ENCODE assay signal across 8 cellular contexts in genomic region chr5:57499262-57500050, GRCh38. TPM values are rescaled to one million over a fixed set of nuclear protein-coding genes. Genes with fewer than 3 reads are reported as not detected.
DNase-seq lines count a peak whose midpoint lies in the region; ATAC-seq and TF ChIP-seq lines count a peak whose summit lies in the region.

No MANE protein-coding gene starts in this region.

- H3K27ac ChIP-seq in subcutaneous abdominal adipose tissue (ENCODE audit: low read depth, low read length) = no peak overlapping the region

- POLR2A ChIA-PET in MCF 10A (lab: Yijun Ruan, JAX) = interaction anchor here (0.6 to 2.0 kb wide), 12 partner anchors 29 to 963 kb away, joined by 3 to 7 read pairs (median 3); no protein-coding TSS in a partner anchor

- no peaks in the 10 kb centered on the region for H3K9me3 Mint-ChIP-seq in MCF 10A (ENCODE audit: unreplicated experiment)

- no peaks in the 10 kb centered on the region for H3K27me3 Mint-ChIP-seq in MCF 10A (ENCODE audit: insufficient read depth, unreplicated experiment)

- peaks cover 2 to 27% (median 22%) of the 10 kb centered on the region in 5 donors for H3K4me1 ChIP-seq in subcutaneous abdominal adipose tissue (ENCODE audit: control insufficient read depth in 5 of 5, insufficient read depth in 5 of 5, low read length in 5 of 5)

- H3K36me3 Mint-ChIP-seq in MCF 10A (ENCODE audit: insufficient read depth, unreplicated experiment) = peaks cover 1% of the 10 kb centered on the region

- peak; percentile 63 for TF ChIP-seq CTCF in MCF 10A (IDR thresholded peaks at IDR 0.05; ENCODE audit: unreplicated experiment)

- no peak overlapping the region for H3K27ac Mint-ChIP-seq in MCF 10A (ENCODE audit: low read depth, unreplicated experiment)

- CTCF ChIA-PET in MCF 10A (lab: Yijun Ruan, JAX) = interaction anchor here (0.6 to 11.2 kb wide), 64 partner anchors 9 to 1593 kb away, joined by 3 to 108 read pairs (median 4); partner anchors contain the start of gene PLK2

- peak overlapping the region in 4 of 5 donors; percentile 46 to 62 (median 48) for H3K4me3 ChIP-seq in subcutaneous abdominal adipose tissue (ENCODE audit: low read depth in 1 of 5, low read length in 5 of 5)

- ATAC-seq in GM19025 (IDR thresholded peaks at IDR 0.05; ENCODE audit: low read depth, unreplicated experiment) = peak; percentile 82
- peak; percentile 69 for ATAC-seq in HG03064 (IDR thresholded peaks at IDR 0.05; ENCODE audit: low read depth, unreplicated experiment)

- H3K36me3 ChIP-seq in subcutaneous abdominal adipose tissue (ENCODE audit: control insufficient read depth in 5 of 5, insufficient read depth in 5 of 5, low read length in 5 of 5) = no peaks in the 10 kb centered on the region

- H3K9me3 ChIP-seq in subcutaneous abdominal adipose tissue (ENCODE audit: control insufficient read depth in 5 of 5, low read length in 5 of 5) = no peaks in the 10 kb centered on the region

- H3K4me1 Mint-ChIP-seq in MCF 10A (ENCODE audit: insufficient read depth, unreplicated experiment) = peaks cover 21% of the 10 kb centered on the region

- DNase-seq in NCI-H1105 treated with DMSO at 0.1 percent for 48 hours (lab: John Stamatoyannopoulos, UW) (peak; percentile 32), NCI-H1105 (lab: John Stamatoyannopoulos, UW) (no peak), NCI-H82 treated with DMSO at 0.1 percent for 48 hours (lab: John Stamatoyannopoulos, UW; ENCODE audit: unreplicated experiment) (peak; percentile 65), MCF 10A (ENCODE audit: unreplicated experiment) (peak; percentile 69), islet precursor cell (peak; percentile 76)

- H3K4me3 Mint-ChIP-seq in MCF 10A (ENCODE audit: unreplicated experiment) = peak overlapping the region; percentile 53

- H3K9ac ChIP-seq in subcutaneous abdominal adipose tissue (ENCODE audit: low read length in 5 of 5) = peak overlapping the region in 1 of 5 donors; percentile 50

- intact Hi-C loops in MCF 10A (cut with micrococcal nuclease) = loop anchor here (1.0 to 10.0 kb wide), 7 partner anchors 151 to 963 kb away; no protein-coding TSS in a partner anchor

- no TSS peak for BruUV-seq in MCF 10A (replicated peaks; lab: Mats Ljungman, UMichigan)

- no peaks in the 10 kb centered on the region for H3K27me3 ChIP-seq in subcutaneous abdominal adipose tissue (ENCODE audit: control insufficient read depth in 5 of 5, insufficient read depth in 4 of 5, low read length in 5 of 5)

RNA-seq across cellular contexts. Expression of gene ACTBL2, which starts 16.8 kb away (rescaled TPM):
- total RNA-seq in MCF 10A (2022) = 0.10 TPM in 1 of 2 replicates, not detected in the other
